Comparison of ENCODE assay signal across 16 cellular contexts in the genomic region with DNA sequence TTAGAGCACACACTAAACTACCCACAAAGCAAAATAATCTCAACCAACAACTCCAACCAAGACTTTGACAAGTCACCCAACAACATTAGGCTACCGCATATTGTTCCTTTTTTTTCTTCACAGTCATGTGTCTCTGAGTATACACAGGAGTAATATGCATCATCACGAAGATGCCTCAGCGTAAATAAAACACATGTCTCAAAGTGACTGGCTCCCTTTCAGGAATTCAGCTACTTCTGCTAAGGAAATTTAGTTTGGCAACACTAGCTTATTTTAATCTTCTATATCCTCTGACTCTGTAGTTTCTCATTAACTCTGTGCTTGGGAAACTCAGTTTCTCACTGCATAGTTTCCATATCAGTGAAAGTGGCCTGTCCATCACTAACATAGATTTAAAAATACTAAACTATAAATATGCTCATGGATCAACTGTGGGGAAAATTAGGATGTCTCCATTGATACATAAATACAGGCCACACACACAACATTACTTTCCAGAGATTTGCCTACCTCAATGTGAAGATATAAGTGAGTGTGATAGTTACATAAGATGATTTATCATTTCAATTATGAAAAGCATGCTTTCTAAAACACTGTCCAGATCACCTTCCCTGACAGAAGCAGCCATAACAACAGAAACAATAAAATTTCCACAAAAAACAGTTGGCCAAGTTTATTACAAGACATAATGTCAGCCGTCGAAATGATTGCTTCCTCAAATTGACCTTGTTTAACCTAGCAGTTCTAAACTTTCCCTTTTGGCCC.
DNase-seq lines count a peak whose midpoint lies in the region; ATAC-seq and TF ChIP-seq lines count a peak whose summit lies in the region.
"Had no signal": no experiment of that assay in that cellular context is flagged by ENCODE, and none has a peak within 500 bp of the region (broad histone marks: within the 10 kb centered on the region; RNA-seq: fewer than 3 reads in every experiment).

No MANE protein-coding gene starts in this region.

- ATAC-seq in omental fat pad (ENCODE audit: low FRiP score) (peak; percentile 86), GM21381 (IDR thresholded peaks at IDR 0.05; ENCODE audit: unreplicated experiment) (no peak)

- DNase-seq in AG10803 (ENCODE audit: low read depth): peak; percentile 46
- DNase-seq in HCEC 1CT: peak; percentile 38
- DNase-seq in fibroblast of mammary gland (ENCODE audit: low read depth): peak; percentile 33
- DNase-seq in omental fat pad (ENCODE audit: low spot score): no peak
- no peak for DNase-seq in NCI-H510A (lab: John Stamatoyannopoulos, UW)
- DNase-seq in T1000 (lab: John Stamatoyannopoulos, UW): no peak
- DNase-seq in erythroblast (lab: John Stamatoyannopoulos, UW): no peak
- DNase-seq: 8988T, IMR-90, NCI-H187, NCI-H446, NCI-H526 treated with DMSO at 0.1 percent for 48 hours, PC-9, RPMI8226, SHP77 treated with DMSO at 0.1 percent for 48 hours had no signal

- H3K4me3 ChIP-seq in AG10803 (ENCODE audit: low read length) (no peak overlapping the region), fibroblast of mammary gland (ENCODE audit: control insufficient read depth, low read depth, low read length) (no peak overlapping the region)
- H3K4me3 ChIP-seq: PC-9 had no signal

- no peak for TF ChIP-seq CTCF in AG10803 (conservative IDR thresholded peaks at IDR 0.05; ENCODE audit: low read length)
- no peak for TF ChIP-seq CTCF in fibroblast of mammary gland (conservative IDR thresholded peaks at IDR 0.05; ENCODE audit: control insufficient read depth, insufficient read depth, low read depth, low read length)
- TF ChIP-seq CTCF in omental fat pad (IDR thresholded peaks at IDR 0.05): no peak

- no peak for TF ChIP-seq POLR2A in erythroblast (IDR thresholded peaks at IDR 0.05; ENCODE audit: low read length)

Comparison
In these comparisons a context has a peak if more than half of its experiments do, and no peak if none do; other contexts are left out.
1. DNase-seq: peak in AG10803 (single experiment), HCEC 1CT (single experiment) and fibroblast of mammary gland (single experiment); none in omental fat pad (single experiment), NCI-H510A (single experiment), T1000 (single experiment) and erythroblast (0 of 2).